Comparison of ENCODE assay signal across 37 cellular contexts in genomic region chr7:41170466-41170865, GRCh38.
"Had no signal": no experiment of that assay in that cellular context is flagged by ENCODE, and none has a peak within 500 bp of the region (broad histone marks: within the 10 kb centered on the region; RNA-seq: fewer than 3 reads in every experiment).

No MANE protein-coding gene starts in this region.

- H3K27me3 ChIP-seq: cardiac muscle cell had no signal

- H3K4me3 Mint-ChIP-seq: activated CD4-positive, alpha-beta T cell treated with anti-CD3 and anti-CD28 coated beads, Interleukin-2, amount 10 ng/mL, durations not matched to agents 24 days and 14 days; activated CD8-positive, alpha-beta T cell treated with anti-CD3 and anti-CD28 coated beads for 36 hours; activated naive CD8-positive, alpha-beta T cell treated with anti-CD3 and anti-CD28 coated beads for 36 hours; activated T-cell treated with anti-CD3 and anti-CD28 coated beads, Interleukin-2, amount 50 U/mL, for 72 hours; activated T-helper 17 cell treated with anti-CD3 and anti-CD28 coated beads, Interleukin-2, amount 50 U/mL, for 72 hours; central memory CD8-positive, alpha-beta T cell had no signal

- H3K4me3 ChIP-seq: cardiac muscle cell, PC-9 had no signal

- H3K36me3 Mint-ChIP-seq: activated naive CD8-positive, alpha-beta T cell treated with anti-CD3 and anti-CD28 coated beads for 36 hours had no signal

- H3K4me1 Mint-ChIP-seq: activated CD4-positive, alpha-beta T cell treated with anti-CD3 and anti-CD28 coated beads, Interleukin-2, amount 10 ng/mL, durations not matched to agents 24 days and 14 days; activated naive CD8-positive, alpha-beta T cell treated with anti-CD3 and anti-CD28 coated beads for 36 hours; activated T-helper 17 cell treated with anti-CD3 and anti-CD28 coated beads, Interleukin-2, amount 50 U/mL, for 72 hours; central memory CD8-positive, alpha-beta T cell had no signal

- H3K27ac ChIP-seq: cardiac muscle cell, PC-9, RWPE1 had no signal

- ATAC-seq: activated CD8-positive, alpha-beta T cell treated with anti-CD3 and anti-CD28 coated beads for 36 hours; activated T-cell treated with anti-CD3 and anti-CD28 coated beads, Interleukin-2, amount 50 U/mL, for 72 hours; activated T-helper 17 cell treated with anti-CD3 and anti-CD28 coated beads, Interleukin-2, amount 50 U/mL, for 72 hours; Right ventricle myocardium inferior; SK-N-SH treated with all-trans-retinoic acid at 6 μM for 48 hours had no signal

- H3K36me3 ChIP-seq: cardiac muscle cell had no signal

- H3K9me3 Mint-ChIP-seq: activated naive CD8-positive, alpha-beta T cell treated with anti-CD3 and anti-CD28 coated beads for 36 hours had no signal

- H2AFZ ChIP-seq: PC-9 had no signal

- FAIRE-seq: TTC549 had no signal

- DNase-seq: activated CD4-positive, alpha-beta T cell treated with anti-CD3 and anti-CD28 coated beads, Interleukin-2, amount 10 ng/mL, durations not matched to agents 24 days and 14 days; activated CD4-positive, alpha-beta T cell treated with anti-CD3 and anti-CD28 coated beads, Interleukin-2, amount 50 U/mL, for 4 hours; activated CD8-positive, alpha-beta T cell treated with anti-CD3 and anti-CD28 coated beads for 36 hours; activated effector memory CD4-positive, alpha-beta T cell treated with anti-CD3 and anti-CD28 coated beads, Interleukin-2, amount 50 U/mL, for 16 hours; activated naive CD4-positive, alpha-beta T cell; activated naive CD4-positive, alpha-beta T cell treated with anti-CD3 and anti-CD28 coated beads, Interleukin-2, amount 50 U/mL, for 16 hours; activated naive CD8-positive, alpha-beta T cell treated with anti-CD3 and anti-CD28 coated beads for 36 hours; activated T-cell treated with anti-CD3 and anti-CD28 coated beads, Interleukin-2, amount 50 U/mL, for 1 hour; activated T-cell treated with anti-CD3 and anti-CD28 coated beads, Interleukin-2, amount 50 U/mL, for 72 hours; amniotic stem cell; aorta; Kasumi-1; MM.1S; MV-4-11; NCI-H1092 treated with DMSO at 0.1 percent for 48 hours; NCI-H1417; NCI-H146; NCI-H187 treated with DMSO at 0.1 percent for 48 hours; NCI-H2081; NCI-H2171 treated with DMSO at 0.1 percent for 48 hours; NCI-H2227 treated with DMSO at 0.1 percent for 48 hours; NCI-H446; NCI-H524 treated with DMSO at 0.1 percent for 48 hours; NK-92 treated with Interleukin-12 subunit alpha and Interleukin-12 subunit beta, amount 100 ng/mL, for 24 hours; SIG-M5; SW 1271; T-helper 1 cell; T-helper 2 cell; T1000 had no signal

- H3K27me3 Mint-ChIP-seq: activated CD4-positive, alpha-beta T cell treated with anti-CD3 and anti-CD28 coated beads, Interleukin-2, amount 10 ng/mL, durations not matched to agents 24 days and 14 days; activated CD8-positive, alpha-beta T cell treated with anti-CD3 and anti-CD28 coated beads for 36 hours; activated naive CD8-positive, alpha-beta T cell treated with anti-CD3 and anti-CD28 coated beads for 36 hours; activated T-helper 17 cell treated with anti-CD3 and anti-CD28 coated beads, Interleukin-2, amount 50 U/mL, for 72 hours; central memory CD8-positive, alpha-beta T cell had no signal

- H3K4me2 ChIP-seq: PC-9 had no signal

- H3K27ac Mint-ChIP-seq: activated CD4-positive, alpha-beta T cell treated with anti-CD3 and anti-CD28 coated beads, Interleukin-2, amount 10 ng/mL, durations not matched to agents 24 days and 14 days; activated CD8-positive, alpha-beta T cell treated with anti-CD3 and anti-CD28 coated beads for 36 hours; activated naive CD8-positive, alpha-beta T cell treated with anti-CD3 and anti-CD28 coated beads for 36 hours; activated T-cell treated with anti-CD3 and anti-CD28 coated beads, Interleukin-2, amount 50 U/mL, for 72 hours; activated T-helper 17 cell treated with anti-CD3 and anti-CD28 coated beads, Interleukin-2, amount 50 U/mL, for 72 hours had no signal
